Comparison of ENCODE assay signal across 7 cellular contexts in the genomic region with DNA sequence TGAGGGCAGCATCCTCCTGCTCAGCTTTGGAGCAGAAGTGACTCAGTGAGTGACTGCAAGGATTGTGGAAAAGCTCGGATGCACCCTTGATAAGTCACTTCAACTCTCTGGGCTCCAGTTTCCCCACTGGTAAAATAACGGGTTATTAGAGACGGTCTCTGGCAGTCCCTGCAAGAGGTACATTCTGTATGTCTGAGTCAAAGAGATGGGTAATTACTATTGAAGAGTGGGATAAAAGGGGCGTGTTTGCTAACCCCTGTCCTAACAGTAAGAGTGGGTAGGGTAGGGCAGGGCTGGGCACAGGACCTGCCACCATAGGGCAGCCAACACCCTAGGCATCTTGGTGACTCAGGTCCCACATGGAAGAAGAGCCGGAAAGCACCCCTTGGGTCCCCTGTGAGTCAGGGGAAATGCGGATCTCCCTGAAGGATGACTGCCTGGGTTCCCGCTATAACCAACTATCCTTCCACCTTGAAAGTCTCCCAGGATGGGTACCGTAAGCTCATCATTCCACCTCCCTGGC. TPM values are rescaled to one million over a fixed set of nuclear protein-coding genes. Genes with fewer than 3 reads are reported as not detected.
DNase-seq lines count a peak whose midpoint lies in the region; ATAC-seq and FAIRE-seq lines count a peak whose summit lies in the region.

No MANE protein-coding gene starts in this region.

- peaks cover 8% of the 10 kb centered on the region for H3K27me3 Mint-ChIP-seq in activated T-helper 1 cell treated with anti-CD3 and anti-CD28 coated beads, Interleukin-12 subunit alpha, Interleukin-12 subunit beta, Interleukin-2, Interleukin-4 antibody, amounts not matched to agents 30 ng/mL and 10 ng/mL and 1 ng/mL, durations not matched to agents 14 hours and 24 hours and 36 hours (ENCODE audit: insufficient read depth)

- H3K9me3 ChIP-seq in iPS-15b (ENCODE audit: control insufficient read depth, insufficient read depth, low read length), result no peaks in the 10 kb centered on the region

- peaks cover 11% of the 10 kb centered on the region for H3K36me3 ChIP-seq in iPS-15b (ENCODE audit: control insufficient read depth, insufficient read depth, low read length)

- peak overlapping the region; percentile 16 for H3K4me3 ChIP-seq in iPS-15b (ENCODE audit: low read depth, low read length)

- H3K27ac Mint-ChIP-seq in activated T-helper 1 cell treated with anti-CD3 and anti-CD28 coated beads, Interleukin-12 subunit alpha, Interleukin-12 subunit beta, Interleukin-2, Interleukin-4 antibody, amounts not matched to agents 30 ng/mL and 10 ng/mL and 1 ng/mL, durations not matched to agents 14 hours and 24 hours and 36 hours, result peak overlapping the region; percentile 99

- DNase-seq in HS-5 (ENCODE audit: low read depth), result peak; percentile 95
- DNase-seq in activated T-helper 1 cell treated with anti-CD3 and anti-CD28 coated beads, Interleukin-12 subunit alpha, Interleukin-12 subunit beta, Interleukin-2, Interleukin-4 antibody, amounts not matched to agents 30 ng/mL and 10 ng/mL and 1 ng/mL, durations not matched to agents 14 hours and 24 hours and 36 hours (ENCODE audit: low spot score), result no peak
- DNase-seq in stromal cell of bone marrow (ENCODE audit: low read depth), result peak; percentile 83
- DNase-seq in SIG-M5 (lab: John Stamatoyannopoulos, UW), result no peak
- no peak for DNase-seq in urothelium cell line (ENCODE audit: low spot score)

- peaks cover 45% of the 10 kb centered on the region for H3K4me1 ChIP-seq in iPS-15b (ENCODE audit: control insufficient read depth, insufficient read depth, low read length)

- no peaks in the 10 kb centered on the region for H3K9me3 Mint-ChIP-seq in activated T-helper 1 cell treated with anti-CD3 and anti-CD28 coated beads, Interleukin-12 subunit alpha, Interleukin-12 subunit beta, Interleukin-2, Interleukin-4 antibody, amounts not matched to agents 30 ng/mL and 10 ng/mL and 1 ng/mL, durations not matched to agents 14 hours and 24 hours and 36 hours

- H3K9ac ChIP-seq in iPS-15b (ENCODE audit: low read depth, low read length), result no peak overlapping the region

- no peak for ATAC-seq in GM19395 (IDR thresholded peaks at IDR 0.05; ENCODE audit: unreplicated experiment)

- no peak for FAIRE-seq in urothelium cell line (lab: Jason Lieb, UNC)

- H3K4me3 Mint-ChIP-seq in activated T-helper 1 cell treated with anti-CD3 and anti-CD28 coated beads, Interleukin-12 subunit alpha, Interleukin-12 subunit beta, Interleukin-2, Interleukin-4 antibody, amounts not matched to agents 30 ng/mL and 10 ng/mL and 1 ng/mL, durations not matched to agents 14 hours and 24 hours and 36 hours, result peak overlapping the region; percentile 71

- H3K36me3 Mint-ChIP-seq in activated T-helper 1 cell treated with anti-CD3 and anti-CD28 coated beads, Interleukin-12 subunit alpha, Interleukin-12 subunit beta, Interleukin-2, Interleukin-4 antibody, amounts not matched to agents 30 ng/mL and 10 ng/mL and 1 ng/mL, durations not matched to agents 14 hours and 24 hours and 36 hours (ENCODE audit: low read depth), result peaks cover 16% of the 10 kb centered on the region

- peaks cover 88% of the 10 kb centered on the region for H3K4me1 Mint-ChIP-seq in activated T-helper 1 cell treated with anti-CD3 and anti-CD28 coated beads, Interleukin-12 subunit alpha, Interleukin-12 subunit beta, Interleukin-2, Interleukin-4 antibody, amounts not matched to agents 30 ng/mL and 10 ng/mL and 1 ng/mL, durations not matched to agents 14 hours and 24 hours and 36 hours (ENCODE audit: low read depth)

- intact Hi-C loops in activated T-helper 1 cell treated with anti-CD3 and anti-CD28 coated beads, Interleukin-12 subunit alpha, Interleukin-12 subunit beta, Interleukin-2, Interleukin-4 antibody, amounts not matched to agents 30 ng/mL and 10 ng/mL and 1 ng/mL, durations not matched to agents 14 hours and 24 hours and 36 hours (cut with micrococcal nuclease), result loop anchor here (2.0 to 5.0 kb wide), 2 partner anchors 327 to 1118 kb away; a partner anchor contains a TSS

- H3K27me3 ChIP-seq in iPS-15b (ENCODE audit: control insufficient read depth, insufficient read depth, low read length), result peaks cover 22% of the 10 kb centered on the region

RNA-seq across cellular contexts. Expression of a gene that starts 7.3 kb away (rescaled TPM):
- 96.5 and 97.2 TPM in 2 replicates for total RNA-seq in activated T-helper 1 cell treated with anti-CD3 and anti-CD28 coated beads, Interleukin-12 subunit alpha, Interleukin-12 subunit beta, Interleukin-2, Interleukin-4 antibody, amounts not matched to agents 30 ng/mL and 10 ng/mL and 1 ng/mL, durations not matched to agents 14 hours and 24 hours and 36 hours

RNA-seq across cellular contexts. Expression of a gene that starts 19.8 kb away (rescaled TPM):
- 1,154 and 1,169 TPM in 2 replicates for total RNA-seq in activated T-helper 1 cell treated with anti-CD3 and anti-CD28 coated beads, Interleukin-12 subunit alpha, Interleukin-12 subunit beta, Interleukin-2, Interleukin-4 antibody, amounts not matched to agents 30 ng/mL and 10 ng/mL and 1 ng/mL, durations not matched to agents 14 hours and 24 hours and 36 hours

RNA-seq across cellular contexts. Expression of a gene that starts 37.4 kb away (rescaled TPM):
- 38.7 and 40.7 TPM in 2 replicates for total RNA-seq in activated T-helper 1 cell treated with anti-CD3 and anti-CD28 coated beads, Interleukin-12 subunit alpha, Interleukin-12 subunit beta, Interleukin-2, Interleukin-4 antibody, amounts not matched to agents 30 ng/mL and 10 ng/mL and 1 ng/mL, durations not matched to agents 14 hours and 24 hours and 36 hours

RNA-seq across cellular contexts. Expression of a gene that starts 47.8 kb away (rescaled TPM):
- 224 and 230 TPM in 2 replicates for total RNA-seq in activated T-helper 1 cell treated with anti-CD3 and anti-CD28 coated beads, Interleukin-12 subunit alpha, Interleukin-12 subunit beta, Interleukin-2, Interleukin-4 antibody, amounts not matched to agents 30 ng/mL and 10 ng/mL and 1 ng/mL, durations not matched to agents 14 hours and 24 hours and 36 hours

RNA-seq across cellular contexts. Expression of a gene that starts 58.7 kb away (rescaled TPM):
- total RNA-seq in activated T-helper 1 cell treated with anti-CD3 and anti-CD28 coated beads, Interleukin-12 subunit alpha, Interleukin-12 subunit beta, Interleukin-2, Interleukin-4 antibody, amounts not matched to agents 30 ng/mL and 10 ng/mL and 1 ng/mL, durations not matched to agents 14 hours and 24 hours and 36 hours, result 164 and 167 TPM in 2 replicates

Comparison
In these comparisons a context has a peak if more than half of its experiments do, and no peak if none do; other contexts are left out.
1. DNase-seq: peak in HS-5 (single experiment) and stromal cell of bone marrow (single experiment); none in activated T-helper 1 cell treated with anti-CD3 and anti-CD28 coated beads, Interleukin-12 subunit alpha, Interleukin-12 subunit beta, Interleukin-2, Interleukin-4 antibody, amounts not matched to agents 30 ng/mL and 10 ng/mL and 1 ng/mL, durations not matched to agents 14 hours and 24 hours and 36 hours (single experiment), SIG-M5 (single experiment) and urothelium cell line (single experiment).